Comparison of ENCODE assay signal across 1 cellular context in genomic region chr11:128547946-128548654, GRCh38.
TF ChIP-seq lines count a peak whose summit lies in the region.

No MANE protein-coding gene starts in this region.

TF ChIP-seq in K562, 482 proteins besides CTCF, POLR2A, EP300 and RAD21 (continued from another document):
- no peak for TF ChIP-seq SP2 (IDR thresholded peaks at IDR 0.05; ENCODE audit: extremely low read depth, low read depth, low read length, poor library complexity, severe bottlenecking)
- no peak for TF ChIP-seq ESRRB (CRISPR knock-in tag; IDR thresholded peaks at IDR 0.05; ENCODE audit: borderline replicate concordance)
- no peak for TF ChIP-seq ZBTB5 (IDR thresholded peaks at IDR 0.05)
- TF ChIP-seq HDAC3 (IDR thresholded peaks at IDR 0.05; ENCODE audit: borderline replicate concordance, partially characterized antibody) = no peak
